8 cellular contexts compared by ENCODE assay signal in genomic region chr21:14864211-14865021, GRCh38.
DNase-seq lines count a peak whose midpoint lies in the region; ATAC-seq and TF ChIP-seq lines count a peak whose summit lies in the region.

No MANE protein-coding gene starts in this region.

- H3K4me3 Mint-ChIP-seq in naive B cell (no peak overlapping the region), type B pancreatic cell (no peak overlapping the region)

- POLR2A ChIA-PET in HEK293T (lab: Yijun Ruan, JAX) = interaction anchor here (0.6 kb wide), 1 partner anchor 201 kb away, joined by 3 read pairs; the partner anchor contains the start of gene NRIP1

- H3K9me3 Mint-ChIP-seq in naive B cell (peaks cover 0 to 3% (median 0%) of the 10 kb centered on the region in 7 donors), type B pancreatic cell (peaks cover 8% of the 10 kb centered on the region)

- peak; percentile 75 for TF ChIP-seq CTCF in type B pancreatic cell (conservative IDR thresholded peaks at IDR 0.05)

- peak; percentile 48 to 69 for ATAC-seq in naive B cell (ENCODE audit: low read depth in 2 of 2)

- H3K27ac Mint-ChIP-seq in naive B cell (peak overlapping the region in 2 of 6 donors; percentile 73 to 78), type B pancreatic cell (peak overlapping the region; percentile 79)

- CTCF ChIA-PET in HEK293T (lab: Yijun Ruan, JAX) = interaction anchor here (0.5 to 1.3 kb wide), 8 partner anchors 12 to 628 kb away, joined by 3 to 5 read pairs (median 3); no protein-coding TSS in a partner anchor

- H3K4me1 Mint-ChIP-seq in naive B cell (peaks cover 34 to 61% (median 57%) of the 10 kb centered on the region in 3 donors), type B pancreatic cell (ENCODE audit: unreplicated experiment) (peaks cover 45% of the 10 kb centered on the region)

- no peaks in the 10 kb centered on the region for H3K27me3 Mint-ChIP-seq in naive B cell
- H3K27me3 Mint-ChIP-seq in type B pancreatic cell = no peaks in the 10 kb centered on the region

- DNase-seq in NCI-H1417 (lab: John Stamatoyannopoulos, UW) = peak in 2 of 3 experiments; percentile 61 to 72
- no peak for DNase-seq in NCI-H1417 treated with DMSO at 0.1 percent for 48 hours (lab: John Stamatoyannopoulos, UW)
- peak; percentile 61 for DNase-seq in HEK293T (ENCODE audit: extremely low spot score)
- peak; percentile 62 for DNase-seq in NCI-H1092 treated with DMSO at 0.1 percent for 48 hours (lab: John Stamatoyannopoulos, UW)
- peak; percentile 46 to 57 for DNase-seq in activated CD4-positive, alpha-beta T cell treated with anti-CD3 and anti-CD28 coated beads, Interleukin-2, amount 50 U/mL, for 48 hours
- DNase-seq in fibroblast of gingiva (ENCODE audit: low read depth) = peak; percentile 67
- no peak for DNase-seq in naive B cell
- DNase-seq in type B pancreatic cell (ENCODE audit: extremely low spot score, unreplicated experiment) = no peak

- H3K36me3 Mint-ChIP-seq in naive B cell = no peaks in the 10 kb centered on the region
- peaks cover 6% of the 10 kb centered on the region for H3K36me3 Mint-ChIP-seq in type B pancreatic cell

TF ChIP-seq in HEK293T, 16 proteins besides CTCF, POLR2A, EP300 and RAD21:
- no peak for TF ChIP-seq L3MBTL2 (conservative IDR thresholded peaks at IDR 0.05)
- TF ChIP-seq BHLHE40 (IDR thresholded peaks at IDR 0.05; ENCODE audit: borderline replicate concordance) = no peak
- TF ChIP-seq CTBP1 (IDR thresholded peaks at IDR 0.05; ENCODE audit: borderline replicate concordance) = no peak
- TF ChIP-seq LEF1 (IDR thresholded peaks at IDR 0.05; ENCODE audit: borderline replicate concordance) = no peak
- no peak for TF ChIP-seq FOXM1 (IDR thresholded peaks at IDR 0.05; ENCODE audit: borderline replicate concordance)
- no peak for TF ChIP-seq NFRKB (IDR thresholded peaks at IDR 0.05)
- no peak for TF ChIP-seq ARNT (IDR thresholded peaks at IDR 0.05)
- no peak for TF ChIP-seq HDGF (IDR thresholded peaks at IDR 0.05; ENCODE audit: borderline replicate concordance)
- no peak for TF ChIP-seq FOXA1 (IDR thresholded peaks at IDR 0.05)

Comparison
In these comparisons a context has a peak if more than half of its experiments do, and no peak if none do; other contexts are left out.
1. DNase-seq: peak in NCI-H1417 (2 of 3), HEK293T (single experiment), NCI-H1092 treated with DMSO at 0.1 percent for 48 hours (single experiment), activated CD4-positive, alpha-beta T cell treated with anti-CD3 and anti-CD28 coated beads, Interleukin-2, amount 50 U/mL, for 48 hours (2 of 2) and fibroblast of gingiva (single experiment); none in NCI-H1417 treated with DMSO at 0.1 percent for 48 hours (single experiment), naive B cell (single experiment) and type B pancreatic cell (single experiment).